Comparison of ENCODE assay signal across 8 cellular contexts in the genomic region with DNA sequence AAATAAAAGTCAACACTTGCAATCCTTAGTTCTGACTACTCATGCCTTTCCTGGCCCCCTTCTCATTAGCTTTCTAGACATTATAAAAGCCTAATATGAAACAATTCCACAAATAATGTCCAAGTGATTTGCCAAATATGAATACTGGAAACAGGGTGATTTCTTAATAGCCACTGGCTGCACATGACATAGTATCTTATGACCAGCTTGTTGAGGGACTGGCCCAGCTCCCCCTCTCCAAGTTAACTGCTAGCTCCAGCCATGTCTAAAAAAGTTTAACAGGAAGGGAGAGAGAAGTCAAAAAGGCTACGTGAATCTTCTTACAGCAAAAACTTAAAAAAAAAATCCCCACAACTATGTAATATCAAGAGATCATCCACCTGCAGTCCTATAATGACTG. TPM values are rescaled to one million over a fixed set of nuclear protein-coding genes. Genes with fewer than 3 reads are reported as not detected.
DNase-seq lines count a peak whose midpoint lies in the region; ATAC-seq, FAIRE-seq and TF ChIP-seq lines count a peak whose summit lies in the region.

No MANE protein-coding gene starts in this region.

- peak overlapping the region; percentile 93 for H3K4me3 Mint-ChIP-seq in activated T-helper 17 cell treated with anti-CD3 and anti-CD28 coated beads, Interleukin-2, amount 50 U/mL, for 72 hours
- peak overlapping the region; percentile 96 to 98 for H3K4me3 Mint-ChIP-seq in stimulated activated naive B cell treated with anti-CD40 and anti-IgM and Interleukin-4, amounts not matched to agents 10 μg/mL and 1 μg/mL and 100 μg/mL, for 72 hours

- peak overlapping the region; percentile 91 for H3K27ac ChIP-seq in A673 (ENCODE audit: low read depth, low read length, poor library complexity, severe bottlenecking)

- no peak for ATAC-seq in activated T-helper 17 cell treated with anti-CD3 and anti-CD28 coated beads, Interleukin-2, amount 50 U/mL, for 72 hours (replicated peaks)
- no peak for ATAC-seq in stimulated activated naive B cell treated with anti-CD40 and anti-IgM and Interleukin-4, amounts not matched to agents 10 μg/mL and 1 μg/mL and 100 μg/mL, for 72 hours (replicated peaks)

- no peaks in the 10 kb centered on the region for H3K27me3 ChIP-seq in A673 (replicated peaks; ENCODE audit: insufficient read depth, low read depth, low read length, poor library complexity)

- H3K27ac Mint-ChIP-seq in activated T-helper 17 cell treated with anti-CD3 and anti-CD28 coated beads, Interleukin-2, amount 50 U/mL, for 72 hours, result peak overlapping the region; percentile 83
- H3K27ac Mint-ChIP-seq in stimulated activated naive B cell treated with anti-CD40 and anti-IgM and Interleukin-4, amounts not matched to agents 10 μg/mL and 1 μg/mL and 100 μg/mL, for 72 hours, result no peak overlapping the region

- no peaks in the 10 kb centered on the region for H3K36me3 ChIP-seq in A673 (ENCODE audit: insufficient read depth, low read length, poor library complexity, severe bottlenecking)

- peak overlapping the region; percentile 93 for H3K4me3 ChIP-seq in A673 (ENCODE audit: low read depth, low read length, poor library complexity, severe bottlenecking)
- H3K4me3 ChIP-seq in iPS-18c (ENCODE audit: insufficient read depth, low read depth, low read length), result peak overlapping the region; percentile 88

- no peaks in the 10 kb centered on the region for H3K27me3 Mint-ChIP-seq in activated T-helper 17 cell treated with anti-CD3 and anti-CD28 coated beads, Interleukin-2, amount 50 U/mL, for 72 hours
- no peaks in the 10 kb centered on the region for H3K27me3 Mint-ChIP-seq in stimulated activated naive B cell treated with anti-CD40 and anti-IgM and Interleukin-4, amounts not matched to agents 10 μg/mL and 1 μg/mL and 100 μg/mL, for 72 hours

- intact Hi-C loops in A673 (cut with micrococcal nuclease; ENCODE audit: unreplicated experiment), result no loop called here

- FAIRE-seq in H54 (lab: Jason Lieb, UNC), result peak; percentile 38

- TF ChIP-seq POLR2A in H54 (IDR thresholded peaks at IDR 0.05; ENCODE audit: low read depth, low read length), result no peak

- H3K4me1 Mint-ChIP-seq in activated T-helper 17 cell treated with anti-CD3 and anti-CD28 coated beads, Interleukin-2, amount 50 U/mL, for 72 hours, result peaks cover 32% of the 10 kb centered on the region
- H3K4me1 Mint-ChIP-seq in stimulated activated naive B cell treated with anti-CD40 and anti-IgM and Interleukin-4, amounts not matched to agents 10 μg/mL and 1 μg/mL and 100 μg/mL, for 72 hours, result peaks cover 23 to 50% of the 10 kb centered on the region in 2 donors

- DNase-seq in A673 (ENCODE audit: low spot score), result no peak
- DNase-seq in H54 (ENCODE audit: insufficient read length, low spot score), result peak; percentile 10
- no peak for DNase-seq in stimulated activated naive B cell treated with anti-CD40 and anti-IgM and Interleukin-4, amounts not matched to agents 10 μg/mL and 1 μg/mL and 100 μg/mL, for 72 hours
- no peak for DNase-seq in NCI-H2171 treated with DMSO at 0.1 percent for 48 hours (lab: John Stamatoyannopoulos, UW)
- no peak for DNase-seq in DMS79 (lab: John Stamatoyannopoulos, UW)
- DNase-seq in DMS53 (lab: John Stamatoyannopoulos, UW), result no peak

- H3K36me3 Mint-ChIP-seq in activated T-helper 17 cell treated with anti-CD3 and anti-CD28 coated beads, Interleukin-2, amount 50 U/mL, for 72 hours (ENCODE audit: low read depth), result peaks cover 35% of the 10 kb centered on the region
- peaks cover 14 to 22% of the 10 kb centered on the region in 2 donors for H3K36me3 Mint-ChIP-seq in stimulated activated naive B cell treated with anti-CD40 and anti-IgM and Interleukin-4, amounts not matched to agents 10 μg/mL and 1 μg/mL and 100 μg/mL, for 72 hours

- no peaks in the 10 kb centered on the region for H3K9me3 ChIP-seq in A673 (ENCODE audit: low read depth, low read length, poor library complexity, severe bottlenecking)
- H3K9me3 ChIP-seq in iPS-18c (ENCODE audit: control insufficient read depth, insufficient read depth, low read length), result no peaks in the 10 kb centered on the region

- CTCF ChIA-PET in A673 (lab: Charles Lee), result no interaction called here

- POLR2A ChIA-PET in A673 (lab: Charles Lee; ENCODE audit: low non-redundant PET), result no interaction called here

- TF ChIP-seq CTCF in A673 (conservative IDR thresholded peaks at IDR 0.05; ENCODE audit: low read depth, low read length), result no peak

- no TSS peak for BruUV-seq in A673 (replicated peaks; lab: Mats Ljungman, UMichigan)

- H3K9me3 Mint-ChIP-seq in activated T-helper 17 cell treated with anti-CD3 and anti-CD28 coated beads, Interleukin-2, amount 50 U/mL, for 72 hours, result no peaks in the 10 kb centered on the region
- H3K9me3 Mint-ChIP-seq in stimulated activated naive B cell treated with anti-CD40 and anti-IgM and Interleukin-4, amounts not matched to agents 10 μg/mL and 1 μg/mL and 100 μg/mL, for 72 hours, result peaks cover 0 to 6% of the 10 kb centered on the region in 2 donors

- H3K4me1 ChIP-seq in A673 (ENCODE audit: insufficient read depth, low read length, poor library complexity, severe bottlenecking), result peaks cover 6% of the 10 kb centered on the region

RNA-seq across cellular contexts. Expression of a gene that starts 1.5 kb away (rescaled TPM):
- 24.8 and 30.0 TPM in 2 replicates for total RNA-seq in A673 (2021)
- 10 to 100 TPM; 24.9 to 40.3 TPM for total RNA-seq in activated T-helper 17 cell treated with anti-CD3 and anti-CD28 coated beads, Interleukin-2, amount 50 U/mL, for 72 hours

RNA-seq across cellular contexts. Expression of a gene that starts 1.7 kb away (rescaled TPM):
- total RNA-seq in A673 (2021), result 21.5 and 23.2 TPM in 2 replicates
- 10 to 100 TPM; 28.7 to 44.4 TPM for total RNA-seq in activated T-helper 17 cell treated with anti-CD3 and anti-CD28 coated beads, Interleukin-2, amount 50 U/mL, for 72 hours
